Comparison of ENCODE assay signal across 11 cellular contexts in the genomic region with DNA sequence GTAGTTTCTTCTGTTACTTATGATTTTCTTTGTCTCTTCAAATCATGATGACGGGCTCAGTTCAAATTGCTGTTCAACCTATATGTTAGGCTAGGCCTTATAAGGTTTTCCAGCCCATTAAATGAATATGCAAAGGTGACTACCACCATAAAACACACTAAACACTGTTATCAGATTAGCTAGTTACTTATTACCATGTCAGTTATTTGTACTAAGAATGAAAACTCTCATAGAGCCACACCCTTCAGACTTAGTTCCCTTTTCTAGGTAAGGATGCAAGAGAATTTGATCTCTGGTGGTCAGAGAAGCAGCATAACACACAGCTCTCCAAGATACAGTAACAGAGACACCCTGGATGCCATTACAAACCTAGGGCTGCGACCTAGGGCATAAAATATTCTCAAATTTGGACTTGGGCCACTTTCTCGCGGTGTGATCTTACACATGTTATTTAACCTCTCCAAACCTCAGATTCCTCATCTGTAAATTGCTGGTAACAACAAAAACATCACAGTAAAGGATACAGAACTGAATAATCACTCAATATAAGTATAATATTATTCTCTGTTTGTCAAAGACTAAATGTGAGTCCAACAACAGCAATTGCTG. TPM values are rescaled to one million over a fixed set of nuclear protein-coding genes. Genes with fewer than 3 reads are reported as not detected.
DNase-seq lines count a peak whose midpoint lies in the region; ATAC-seq and TF ChIP-seq lines count a peak whose summit lies in the region.
"Had no signal": no experiment of that assay in that cellular context is flagged by ENCODE, and none has a peak within 500 bp of the region (broad histone marks: within the 10 kb centered on the region; RNA-seq: fewer than 3 reads in every experiment).

No MANE protein-coding gene starts in this region.

- peak; percentile 74 for ATAC-seq in GM18858 (IDR thresholded peaks at IDR 0.05; ENCODE audit: unreplicated experiment)
- peak; percentile 78 for ATAC-seq in HG02678 (IDR thresholded peaks at IDR 0.05; ENCODE audit: unreplicated experiment)
- ATAC-seq in lower lobe of right lung: peak; percentile 67 to 70
- ATAC-seq: activated CD8-positive, alpha-beta memory T cell treated with anti-CD3 and anti-CD28 coated beads, Interleukin-2, amount 10 ng/mL, durations not matched to agents 7 days and 5 days had no signal

- H3K27me3 ChIP-seq in lower lobe of right lung (ENCODE audit: low read depth): no peaks in the 10 kb centered on the region
- H3K27me3 ChIP-seq: MG63 had no signal

- H3K4me3 ChIP-seq in lower lobe of right lung: no peak overlapping the region
- H3K4me3 ChIP-seq: MG63 had no signal

- H3K4me1 ChIP-seq in lower lobe of right lung: no peaks in the 10 kb centered on the region

- no peak for TF ChIP-seq CTCF in lower lobe of right lung (IDR thresholded peaks at IDR 0.05)

- H3K36me3 ChIP-seq in lower lobe of right lung: peaks cover 48% of the 10 kb centered on the region

- H3K27ac ChIP-seq in lower lobe of right lung: no peak overlapping the region

- intact Hi-C loops in lower lobe of right lung (cut with DNase I): no loop called here

- peak; percentile 47 for DNase-seq in HuH-7.5 (ENCODE audit: low spot score)
- DNase-seq in lower lobe of right lung: no peak
- DNase-seq in NCI-H446 (lab: John Stamatoyannopoulos, UW): no peak
- no peak for DNase-seq in inferior parietal cortex (ENCODE audit: extremely low spot score)
- no peak for DNase-seq in effector CD8-positive, alpha-beta T cell (lab: John Stamatoyannopoulos, UW)
- no peak for DNase-seq in activated CD4-positive, CD25-positive, alpha-beta regulatory T cell (lab: John Stamatoyannopoulos, UW)
- DNase-seq: activated CD8-positive, alpha-beta memory T cell treated with anti-CD3 and anti-CD28 coated beads, Interleukin-2, amount 10 ng/mL, durations not matched to agents 7 days and 5 days; MG63; Right ventricle myocardium superior had no signal

- H3K9me3 ChIP-seq in lower lobe of right lung: no peaks in the 10 kb centered on the region
- H3K9me3 ChIP-seq: MG63 had no signal

RNA-seq across cellular contexts. Expression of gene ANKMY2, which starts 35.6 kb away (rescaled TPM):
- 13.9 TPM for total RNA-seq in lower lobe of right lung

RNA-seq across cellular contexts. Expression of gene BZW2, which starts 36.0 kb away (rescaled TPM):
- 24.6 TPM for total RNA-seq in lower lobe of right lung
